1 cellular context compared by ENCODE assay signal in genomic region chr3:109553573-109554371, GRCh38.
TF ChIP-seq lines count a peak whose summit lies in the region.

No MANE protein-coding gene starts in this region.

TF ChIP-seq in HepG2, 621 proteins besides CTCF, POLR2A, EP300 and RAD21 (continued from another document):
- TF ChIP-seq ZFP90 (CRISPR knock-in tag; IDR thresholded peaks at IDR 0.05; ENCODE audit: borderline replicate concordance) (no peak), ZNF101 (CRISPR knock-in tag; IDR thresholded peaks at IDR 0.05; ENCODE audit: borderline replicate concordance, low read depth) (no peak), TP53 (CRISPR knock-in tag; conservative IDR thresholded peaks at IDR 0.05) (no peak)
